27 cellular contexts compared by ENCODE assay signal in genomic region chr4:56272946-56273728, GRCh38.
"Had no signal": no experiment of that assay in that cellular context is flagged by ENCODE, and none has a peak within 500 bp of the region (broad histone marks: within the 10 kb centered on the region; RNA-seq: fewer than 3 reads in every experiment).

No MANE protein-coding gene starts in this region.

- DNase-seq: activated CD4-positive, alpha-beta T cell treated with anti-CD3 and anti-CD28 coated beads, Interleukin-2, amount 10 ng/mL, durations not matched to agents 24 days and 14 days; activated CD8-positive, alpha-beta memory T cell treated with anti-CD3 and anti-CD28 coated beads, Interleukin-2, amount 10 ng/mL, durations not matched to agents 7 days and 5 days; activated CD8-positive, alpha-beta T cell treated with anti-CD3 and anti-CD28 coated beads for 36 hours; activated effector memory CD4-positive, alpha-beta T cell treated with Interleukin-2 at 50 U/mL for 16 hours; activated naive CD4-positive, alpha-beta T cell treated with Interleukin-2 at 50 U/mL for 16 hours; activated T-cell treated with anti-CD3 and anti-CD28 coated beads, Interleukin-2, amount 50 U/mL, for 72 hours; aorta; body of pancreas; cortex of kidney; esophagus squamous epithelium; foreskin melanocyte; heart right ventricle; left ventricle myocardium superior; naive thymus-derived CD8-positive, alpha-beta T cell; sigmoid colon; SK-N-SH; stimulated activated CD4-positive, alpha-beta T cell treated with anti-CD3 and anti-CD28 coated beads, Interleukin-1b, Interleukin-23, amount 100 ng/mL, for 48 hours; stimulated activated CD4-positive, alpha-beta T cell treated with anti-CD3 and anti-CD28 coated beads, Interleukin-4, amount 100 ng/mL, for 4 hours; stimulated activated CD8-positive, alpha-beta memory T cell treated with anti-CD3 and anti-CD28 coated beads, Interleukin-4, amount 100 ng/mL, for 48 hours; SW 1271; T-helper 17 cell; T1000; WERI-Rb-1 had no signal

- H3K9me3 Mint-ChIP-seq: activated CD8-positive, alpha-beta T cell treated with anti-CD3 and anti-CD28 coated beads for 36 hours had no signal

- H3K27ac Mint-ChIP-seq: activated CD4-positive, alpha-beta T cell treated with anti-CD3 and anti-CD28 coated beads, Interleukin-2, amount 10 ng/mL, durations not matched to agents 24 days and 14 days; activated CD8-positive, alpha-beta memory T cell treated with anti-CD3 and anti-CD28 coated beads, Interleukin-2, amount 10 ng/mL, durations not matched to agents 7 days and 5 days; activated CD8-positive, alpha-beta T cell treated with anti-CD3 and anti-CD28 coated beads for 36 hours; activated naive CD8-positive, alpha-beta T cell; activated T-cell treated with anti-CD3 and anti-CD28 coated beads, Interleukin-2, amount 50 U/mL, for 72 hours; naive thymus-derived CD8-positive, alpha-beta T cell; stimulated activated memory B cell treated with anti-CD40 and anti-IgM and Interleukin-4, amounts not matched to agents 10 μg/mL and 1 μg/mL and 100 μg/mL, for 72 hours; T-helper 17 cell had no signal

- H3K27me3 ChIP-seq: body of pancreas, sigmoid colon, tibial nerve had no signal

- H3K4me1 ChIP-seq: body of pancreas, esophagus squamous epithelium, heart right ventricle, sigmoid colon, tibial nerve had no signal

- H3K4me3 Mint-ChIP-seq: activated CD4-positive, alpha-beta T cell treated with anti-CD3 and anti-CD28 coated beads, Interleukin-2, amount 10 ng/mL, durations not matched to agents 24 days and 14 days; activated CD8-positive, alpha-beta memory T cell treated with anti-CD3 and anti-CD28 coated beads, Interleukin-2, amount 10 ng/mL, durations not matched to agents 7 days and 5 days; activated CD8-positive, alpha-beta T cell treated with anti-CD3 and anti-CD28 coated beads for 36 hours; activated naive CD8-positive, alpha-beta T cell; activated T-cell treated with anti-CD3 and anti-CD28 coated beads, Interleukin-2, amount 50 U/mL, for 72 hours; naive thymus-derived CD8-positive, alpha-beta T cell; stimulated activated memory B cell treated with anti-CD40 and anti-IgM and Interleukin-4, amounts not matched to agents 10 μg/mL and 1 μg/mL and 100 μg/mL, for 72 hours; T-helper 17 cell had no signal

- H3K9me3 ChIP-seq: body of pancreas, esophagus squamous epithelium, heart right ventricle, sigmoid colon, SK-N-SH, tibial nerve had no signal

- H3K4me1 Mint-ChIP-seq: activated CD4-positive, alpha-beta T cell treated with anti-CD3 and anti-CD28 coated beads, Interleukin-2, amount 10 ng/mL, durations not matched to agents 24 days and 14 days; activated CD8-positive, alpha-beta memory T cell treated with anti-CD3 and anti-CD28 coated beads, Interleukin-2, amount 10 ng/mL, durations not matched to agents 7 days and 5 days; naive thymus-derived CD8-positive, alpha-beta T cell; stimulated activated memory B cell treated with anti-CD40 and anti-IgM and Interleukin-4, amounts not matched to agents 10 μg/mL and 1 μg/mL and 100 μg/mL, for 72 hours had no signal

- H3K36me3 ChIP-seq: esophagus squamous epithelium, heart right ventricle, sigmoid colon, tibial nerve had no signal

- H3K27ac ChIP-seq: body of pancreas, esophagus squamous epithelium, heart right ventricle, sigmoid colon, WERI-Rb-1 had no signal

- H3K4me3 ChIP-seq: body of pancreas, esophagus squamous epithelium, heart right ventricle, sigmoid colon, smooth muscle cell, tibial nerve had no signal

- H3K36me3 Mint-ChIP-seq: activated CD8-positive, alpha-beta memory T cell treated with anti-CD3 and anti-CD28 coated beads, Interleukin-2, amount 10 ng/mL, durations not matched to agents 7 days and 5 days; stimulated activated memory B cell treated with anti-CD40 and anti-IgM and Interleukin-4, amounts not matched to agents 10 μg/mL and 1 μg/mL and 100 μg/mL, for 72 hours had no signal
